Comparison of ENCODE assay signal across 10 cellular contexts in the genomic region with DNA sequence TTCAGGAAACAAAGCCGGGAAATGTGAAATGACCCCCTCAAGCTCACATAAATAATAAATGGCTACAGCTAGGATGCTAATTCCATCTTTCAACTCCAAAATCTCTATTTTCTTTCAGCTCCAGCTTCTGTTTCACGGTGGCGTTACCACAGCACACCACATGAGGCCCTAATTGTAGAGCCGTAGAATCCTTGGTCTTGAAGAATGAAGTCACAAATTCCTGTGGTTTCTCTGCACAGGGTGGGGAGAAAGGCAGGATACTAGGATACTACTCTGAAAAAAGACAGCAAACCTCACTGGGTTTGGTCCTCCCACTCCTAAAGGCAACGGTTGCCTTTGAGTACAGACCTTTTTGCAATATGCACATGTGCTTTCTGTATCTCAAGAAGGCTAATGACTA. TPM values are rescaled to one million over a fixed set of nuclear protein-coding genes. Genes with fewer than 3 reads are reported as not detected.
DNase-seq lines count a peak whose midpoint lies in the region; ATAC-seq and TF ChIP-seq lines count a peak whose summit lies in the region.
"Had no signal": no experiment of that assay in that cellular context is flagged by ENCODE, and none has a peak within 500 bp of the region (broad histone marks: within the 10 kb centered on the region; RNA-seq: fewer than 3 reads in every experiment).

No MANE protein-coding gene starts in this region.

- peaks cover 46% of the 10 kb centered on the region for H3K36me3 ChIP-seq in RWPE2 (ENCODE audit: low read depth)

- POLR2A ChIA-PET in HEK293T (lab: Yijun Ruan, JAX): no interaction called here

- H3K9me3 ChIP-seq in RWPE2 (ENCODE audit: severe bottlenecking): no peaks in the 10 kb centered on the region

- H3K27me3 ChIP-seq in RWPE2 (ENCODE audit: insufficient read depth, poor library complexity, severe bottlenecking): no peaks in the 10 kb centered on the region

- peaks cover 8% of the 10 kb centered on the region for H3K4me1 ChIP-seq in RWPE2 (ENCODE audit: insufficient read depth, poor library complexity, severe bottlenecking)

- CTCF ChIA-PET in HEK293T (lab: Yijun Ruan, JAX): no interaction called here

- peak; percentile 59 for TF ChIP-seq CTCF in RWPE2 (IDR thresholded peaks at IDR 0.05; ENCODE audit: poor library complexity, severe bottlenecking)
- TF ChIP-seq CTCF in epithelial cell of proximal tubule (conservative IDR thresholded peaks at IDR 0.05; ENCODE audit: low read depth, low read length): peak; percentile 22

- peak overlapping the region; percentile 35 for H3K27ac ChIP-seq in RWPE2 (ENCODE audit: poor library complexity, severe bottlenecking)

- H3K4me3 ChIP-seq in RWPE2 (ENCODE audit: severe bottlenecking): no peak overlapping the region
- H3K4me3 ChIP-seq in epithelial cell of proximal tubule (ENCODE audit: low read depth, low read length): no peak overlapping the region
- no peak overlapping the region for H3K4me3 ChIP-seq in skeletal muscle cell (ENCODE audit: low read depth, low read length)

- DNase-seq in GM04503 (ENCODE audit: low read depth): peak; percentile 85
- DNase-seq in RWPE2 (ENCODE audit: low spot score): no peak
- DNase-seq in epithelial cell of proximal tubule (ENCODE audit: low read depth): peak; percentile 26
- DNase-seq in skeletal muscle cell (ENCODE audit: low read depth): peak; percentile 95
- DNase-seq in HEK293T (ENCODE audit: extremely low spot score): no peak
- no peak for DNase-seq in HuH-7 (ENCODE audit: low spot score)
- DNase-seq: NCI-H1048 had no signal

- peak; percentile 98 for ATAC-seq in RWPE2 (ENCODE audit: low read depth)
- ATAC-seq in GM21576 (IDR thresholded peaks at IDR 0.05; ENCODE audit: unreplicated experiment): no peak
- no peak for ATAC-seq in HG03135 (IDR thresholded peaks at IDR 0.05; ENCODE audit: unreplicated experiment)
- ATAC-seq: Right ventricle myocardium inferior had no signal

TF ChIP-seq in HEK293T, 16 proteins besides CTCF, POLR2A, EP300 and RAD21:
- TF ChIP-seq FOXA1 (IDR thresholded peaks at IDR 0.05): no peak
- TF ChIP-seq FOXK2 (IDR thresholded peaks at IDR 0.05): no peak
- no peak for TF ChIP-seq L3MBTL2 (conservative IDR thresholded peaks at IDR 0.05)
- no peak for TF ChIP-seq ZNF384 (IDR thresholded peaks at IDR 0.05)
- no peak for TF ChIP-seq HDGF (IDR thresholded peaks at IDR 0.05; ENCODE audit: borderline replicate concordance)
- TF ChIP-seq BHLHE40 (IDR thresholded peaks at IDR 0.05; ENCODE audit: borderline replicate concordance): no peak

RNA-seq across cellular contexts. Expression of gene RARS1, which starts 13.9 kb away (rescaled TPM):
- 109 and 137 TPM in 2 replicates for total RNA-seq in epithelial cell of proximal tubule

RNA-seq across cellular contexts. Expression of gene FBLL1, which starts 56.8 kb away (rescaled TPM):
- 0.80 TPM in 1 of 2 replicates, not detected in the other for total RNA-seq in epithelial cell of proximal tubule
- total RNA-seq: Right ventricle myocardium inferior had no signal

Comparison
In these comparisons a context has a peak if more than half of its experiments do, and no peak if none do; other contexts are left out.
1. DNase-seq: peak in GM04503 (single experiment), epithelial cell of proximal tubule (single experiment) and skeletal muscle cell (single experiment); none in RWPE2 (single experiment), HEK293T (single experiment) and HuH-7 (single experiment).